Comparison of ENCODE assay signal across 8 cellular contexts in the genomic region with DNA sequence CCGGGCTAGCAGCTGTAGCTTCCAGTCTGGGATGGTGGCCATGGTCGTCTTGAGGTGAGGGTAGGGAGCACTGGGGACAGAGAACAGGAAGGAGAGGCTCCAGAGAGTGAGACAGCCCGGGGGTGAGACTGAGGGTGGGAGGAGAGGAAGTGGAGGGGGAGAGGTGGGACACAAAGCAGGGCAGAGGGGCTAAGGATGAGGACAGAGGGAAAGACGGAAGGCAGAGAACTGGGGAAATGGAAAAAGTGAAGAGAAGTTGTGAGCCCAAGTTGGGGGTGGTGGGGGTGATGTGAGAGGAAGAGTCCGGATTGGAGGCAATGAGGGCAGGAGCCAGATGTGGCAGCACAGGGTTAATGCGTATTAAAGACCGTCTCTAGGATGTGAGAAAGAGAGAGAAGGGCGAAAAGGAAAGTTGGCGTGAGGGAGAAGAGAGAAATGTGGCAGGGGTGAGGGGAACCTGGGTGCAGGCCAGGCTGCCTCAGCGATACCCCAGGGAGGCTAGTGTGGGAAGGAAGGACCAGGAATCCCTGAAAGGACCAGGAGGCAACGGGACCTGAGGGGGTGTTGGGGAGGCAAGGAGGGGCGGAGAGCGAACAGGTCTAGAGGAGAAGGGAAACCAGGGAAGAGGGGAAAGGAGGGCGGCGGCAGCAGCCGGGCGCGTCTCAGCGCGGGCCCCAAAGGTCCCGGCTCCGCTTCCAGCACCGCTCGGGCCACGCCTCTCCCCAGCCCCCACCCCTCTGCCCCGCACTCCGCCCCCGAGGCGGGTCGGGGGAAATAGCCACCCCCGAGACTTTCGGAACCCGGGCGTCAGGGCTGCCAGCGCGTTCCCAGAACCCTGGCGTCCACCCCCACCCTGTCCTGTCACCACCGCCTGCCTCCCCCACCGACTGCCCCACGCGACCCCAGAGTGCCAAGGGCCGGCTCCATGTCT.
DNase-seq lines count a peak whose midpoint lies in the region; TF ChIP-seq lines count a peak whose summit lies in the region.

A gene with protein sequence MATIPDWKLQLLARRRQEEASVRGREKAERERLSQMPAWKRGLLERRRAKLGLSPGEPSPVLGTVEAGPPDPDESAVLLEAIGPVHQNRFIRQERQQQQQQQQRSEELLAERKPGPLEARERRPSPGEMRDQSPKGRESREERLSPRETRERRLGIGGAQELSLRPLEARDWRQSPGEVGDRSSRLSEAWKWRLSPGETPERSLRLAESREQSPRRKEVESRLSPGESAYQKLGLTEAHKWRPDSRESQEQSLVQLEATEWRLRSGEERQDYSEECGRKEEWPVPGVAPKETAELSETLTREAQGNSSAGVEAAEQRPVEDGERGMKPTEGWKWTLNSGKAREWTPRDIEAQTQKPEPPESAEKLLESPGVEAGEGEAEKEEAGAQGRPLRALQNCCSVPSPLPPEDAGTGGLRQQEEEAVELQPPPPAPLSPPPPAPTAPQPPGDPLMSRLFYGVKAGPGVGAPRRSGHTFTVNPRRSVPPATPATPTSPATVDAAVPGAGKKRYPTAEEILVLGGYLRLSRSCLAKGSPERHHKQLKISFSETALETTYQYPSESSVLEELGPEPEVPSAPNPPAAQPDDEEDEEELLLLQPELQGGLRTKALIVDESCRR (minus strand): TSS at position 669 of the 931 bp plus-strand sequence. CDS start 627 bp downstream, at position 42.

- no peaks in the 10 kb centered on the region for H3K27me3 ChIP-seq in endocrine pancreas (ENCODE audit: control insufficient read depth, insufficient read depth, low read length)

- H3K9ac ChIP-seq in endocrine pancreas (ENCODE audit: control insufficient read depth, insufficient read depth, low read length), result peak within 1 kb of the TSS; percentile 80

- H3K27ac ChIP-seq in 22Rv1, result peak within 1 kb of the TSS; percentile 87

- TF ChIP-seq CTCF in 22Rv1 (IDR thresholded peaks at IDR 0.05), result no peak

- no peaks in the 10 kb centered on the region for H3K9me3 ChIP-seq in endocrine pancreas (ENCODE audit: control insufficient read depth, low read length)

- H3K36me3 ChIP-seq in endocrine pancreas (ENCODE audit: control insufficient read depth, insufficient read depth, low read length), result no peaks in the 10 kb centered on the region

- TF ChIP-seq POLR2A in GM18951 (IDR thresholded peaks at IDR 0.05; ENCODE audit: extremely low read depth, insufficient read depth, insufficient read length), result peak; percentile 59

- no peaks in the 10 kb centered on the region for H3K4me1 ChIP-seq in endocrine pancreas (ENCODE audit: control insufficient read depth, insufficient read depth, low read length)

- in situ Hi-C loops in GM18951 (cut with MboI; ENCODE audit: low sequenced_read_pairs, unreplicated experiment), result no loop called here

- peak within 1 kb of the TSS; percentile 45 for H3K4me3 ChIP-seq in endocrine pancreas (ENCODE audit: control insufficient read depth, insufficient read depth, low read length)

- DNase-seq in NCI-H510A treated with DMSO at 0.1 percent for 48 hours (lab: John Stamatoyannopoulos, UW), result peak; percentile 55
- peak; percentile 73 to 76 for DNase-seq in activated CD8-positive, alpha-beta memory T cell treated with anti-CD3 and anti-CD28 coated beads for 4 hours (ENCODE audit: low read depth in 2 of 2)
- DNase-seq in midbrain (lab: John Stamatoyannopoulos, UW), result peak; percentile 32
- DNase-seq in stimulated activated CD8-positive, alpha-beta memory T cell treated with anti-CD3 and anti-CD28 coated beads, Interleukin-15, amount 100 ng/mL, for 4 hours (ENCODE audit: low read depth in 2 of 2), result peak; percentile 76 to 78
- DNase-seq in islet precursor cell, result no peak
